8 cellular contexts compared by ENCODE assay signal in the genomic region with DNA sequence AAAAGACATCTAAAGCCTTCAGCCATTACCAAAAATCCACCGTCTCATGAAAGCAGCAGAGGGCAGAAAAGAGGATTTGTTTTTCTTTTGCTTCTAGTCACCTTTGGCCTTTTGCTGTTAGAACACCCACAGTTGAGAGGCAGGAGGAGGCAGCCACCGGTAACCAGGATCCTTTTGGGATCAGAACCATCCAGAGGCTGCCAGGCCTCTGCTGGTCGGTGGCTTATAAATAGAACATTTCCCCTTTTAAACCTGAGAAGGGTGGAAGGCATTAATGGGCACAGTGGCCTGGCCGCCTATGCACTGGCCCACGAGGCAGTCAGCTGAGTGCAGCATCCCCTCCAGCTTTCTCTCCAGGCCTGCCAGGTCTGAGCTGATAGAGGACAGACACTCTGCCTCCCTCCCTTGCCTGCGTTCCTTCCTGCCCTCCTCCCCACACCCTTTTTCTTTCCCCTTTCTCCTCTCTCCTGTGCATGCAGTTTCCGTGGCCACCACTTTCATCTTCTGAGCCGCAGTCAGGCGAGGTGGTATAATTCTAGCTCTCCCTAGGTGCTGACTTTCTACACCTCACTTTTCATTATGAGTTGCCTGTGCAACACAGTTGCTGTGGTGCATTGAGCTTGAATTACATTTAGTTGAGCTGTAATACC.
A peak's percentile ranks its signal among the peaks of the same experiment; 100 is the strongest.
DNase-seq lines count a peak whose midpoint lies in the region; ATAC-seq, FAIRE-seq and TF ChIP-seq lines count a peak whose summit lies in the region.

No MANE protein-coding gene starts in this region.

- no peaks in the 10 kb centered on the region for H3K79me2 ChIP-seq in mammary epithelial cell (ENCODE audit: insufficient read depth, low read length)
- no peaks in the 10 kb centered on the region for H3K79me2 ChIP-seq in hepatocyte

- H3K4me2 ChIP-seq in mammary epithelial cell (ENCODE audit: insufficient read depth, low read depth, low read length) (no peak overlapping the region), hepatocyte (no peak overlapping the region)

- intact Hi-C loops in mammary epithelial cell (cut with micrococcal nuclease) = no loop called here
- intact Hi-C loops in pancreas (cut with DNase I) = no loop called here

- H3K4me1 ChIP-seq in mammary epithelial cell (ENCODE audit: insufficient read depth, low read length) = peaks cover 5% of the 10 kb centered on the region
- H3K4me1 ChIP-seq in pancreas = no peaks in the 10 kb centered on the region
- H3K4me1 ChIP-seq in hepatocyte (ENCODE audit: insufficient read depth) = peaks cover 9% of the 10 kb centered on the region

- H3K9ac ChIP-seq in mammary epithelial cell (ENCODE audit: insufficient read depth, low read length) = no peak overlapping the region

- DNase-seq in GM12864 (ENCODE audit: low read depth) (peak; percentile 71), mammary epithelial cell (no peak), pancreas (peak in 2 of 6 donors; percentile 15 to 20), HuH-7.5 (ENCODE audit: low spot score) (no peak), hepatocyte (ENCODE audit: low spot score) (no peak), NCI-H1417 treated with DMSO at 0.1 percent for 48 hours (lab: John Stamatoyannopoulos, UW) (no peak)

- TF ChIP-seq CTCF in GM12864 (IDR thresholded peaks at IDR 0.05; ENCODE audit: low read depth, low read length, missing control alignments) = peak; percentile 16
- no peak for TF ChIP-seq CTCF in mammary epithelial cell (conservative IDR thresholded peaks at IDR 0.05 in 1 of 2, IDR thresholded peaks at IDR 0.05 in 1 of 2; ENCODE audit: extremely low read depth in 1 of 2, insufficient read depth in 1 of 2, low read depth in 1 of 2, low read length in 2 of 2)
- no peak for TF ChIP-seq CTCF in pancreas (IDR thresholded peaks at IDR 0.05)
- no peak for TF ChIP-seq CTCF in hepatocyte (IDR thresholded peaks at IDR 0.05; ENCODE audit: poor library complexity)

- H4K20me1 ChIP-seq in mammary epithelial cell (ENCODE audit: insufficient read depth, low read length) (no peaks in the 10 kb centered on the region), hepatocyte (ENCODE audit: insufficient read depth, poor library complexity, severe bottlenecking) (no peaks in the 10 kb centered on the region)

- H3K9me2 ChIP-seq in hepatocyte (replicated peaks; ENCODE audit: insufficient read depth) = no peaks in the 10 kb centered on the region

- no peaks in the 10 kb centered on the region for H3K9me3 ChIP-seq in mammary epithelial cell (replicated peaks; ENCODE audit: insufficient read depth, low read length)
- H3K9me3 ChIP-seq in pancreas = no peaks in the 10 kb centered on the region
- no peaks in the 10 kb centered on the region for H3K9me3 ChIP-seq in hepatocyte (ENCODE audit: low read depth)

- in situ Hi-C loops in mammary epithelial cell (cut with MboI; ENCODE audit: low sequenced_read_pairs in 2 of 2) = loop anchor here in 1 of 2 donors (25.0 kb wide), 1 partner anchor 939 kb away; no protein-coding TSS in a partner anchor

- no peak overlapping the region for H3K4me3 ChIP-seq in GM12864 (ENCODE audit: low read depth, low read length)
- H3K4me3 ChIP-seq in mammary epithelial cell (replicated peaks in 1 of 3; ENCODE audit: insufficient read depth in 1 of 3, low read depth in 2 of 3, low read length in 3 of 3) = no peak overlapping the region
- H3K4me3 ChIP-seq in pancreas = no peak overlapping the region
- H3K4me3 ChIP-seq in hepatocyte = no peak overlapping the region

- FAIRE-seq in pancreas (lab: Jason Lieb, UNC) = no peak

- H2AFZ ChIP-seq in mammary epithelial cell (ENCODE audit: low read depth, low read length) (peak overlapping the region; percentile 5), hepatocyte (no peak overlapping the region)

- no TSS peak for BruUV-seq in mammary epithelial cell (replicated peaks; lab: Mats Ljungman, UMichigan)

- dilution Hi-C loops in mammary epithelial cell (cut with HindIII; ENCODE audit: low sequenced_read_pairs) = no loop called here

- CTCF ChIA-PET in mammary epithelial cell (lab: Charles Lee; ENCODE audit: low non-redundant PET) = no interaction called here

- 44% methylated on average over 9 of the region's 9 CpGs for WGBS in mammary epithelial cell (ENCODE audit: low coverage, missing lambda C conversion rate)
- WGBS in pancreas, 2 donors = 74 to 79% methylated on average over 9 of the region's 9 CpGs
- 55% methylated on average over 9 of the region's 9 CpGs for WGBS in hepatocyte (ENCODE audit: low lambda C conversion rate, missing lambda C conversion rate)

- H3K36me3 ChIP-seq in mammary epithelial cell (ENCODE audit: insufficient read depth, low read length) = no peaks in the 10 kb centered on the region
- H3K36me3 ChIP-seq in pancreas = no peaks in the 10 kb centered on the region
- no peaks in the 10 kb centered on the region for H3K36me3 ChIP-seq in hepatocyte (replicated peaks; ENCODE audit: insufficient read depth, low read depth)

- H3K27me3 ChIP-seq in mammary epithelial cell (ENCODE audit: insufficient read depth, low read length) (no peaks in the 10 kb centered on the region), pancreas (no peaks in the 10 kb centered on the region), hepatocyte (no peaks in the 10 kb centered on the region)

- H3K27ac ChIP-seq in mammary epithelial cell (ENCODE audit: insufficient read depth, low read depth, low read length) (no peak overlapping the region), pancreas (no peak overlapping the region), hepatocyte (no peak overlapping the region)

- ATAC-seq in GM19372 (IDR thresholded peaks at IDR 0.05; ENCODE audit: low read depth, unreplicated experiment) = peak; percentile 52
- ATAC-seq in HG03280 (IDR thresholded peaks at IDR 0.05; ENCODE audit: unreplicated experiment) = peak; percentile 44
- ATAC-seq in pancreas = peak in 3 of 4 donors; percentile 54 to 73 (median 67)
